In genomic region chr2:4579977-4580376, GRCh38 we compare ENCODE assay signal across 27 cellular contexts.
"Had no signal": no experiment of that assay in that cellular context is flagged by ENCODE, and none has a peak within 500 bp of the region (broad histone marks: within the 10 kb centered on the region; RNA-seq: fewer than 3 reads in every experiment).

No MANE protein-coding gene starts in this region.

- H3K9me3 ChIP-seq: colonic mucosa, esophagus muscularis mucosa, esophagus squamous epithelium, gastrocnemius medialis, gastroesophageal sphincter had no signal

- H3K4me3 ChIP-seq: colonic mucosa, coronary artery, dorsolateral prefrontal cortex, esophagus muscularis mucosa, esophagus squamous epithelium, gastrocnemius medialis, gastroesophageal sphincter, heart left ventricle, heart right ventricle had no signal

- H3K27me3 ChIP-seq: colonic mucosa, dorsolateral prefrontal cortex, esophagus muscularis mucosa, esophagus squamous epithelium, foreskin keratinocyte, gastrocnemius medialis, gastroesophageal sphincter, heart left ventricle, heart right ventricle had no signal

- FAIRE-seq: colon, endometrium, frontal cortex had no signal

- ATAC-seq: effector memory CD8-positive, alpha-beta T cell; esophagus mucosa; foreskin keratinocyte; gastrocnemius medialis; gastroesophageal sphincter; heart left ventricle; heart right ventricle had no signal

- H3K27ac ChIP-seq: colonic mucosa, coronary artery, dorsolateral prefrontal cortex, epithelial cell of prostate, esophagus muscularis mucosa, esophagus squamous epithelium, foreskin keratinocyte, gastrocnemius medialis, gastroesophageal sphincter, heart left ventricle, heart right ventricle had no signal

- H3K4me1 ChIP-seq: colonic mucosa, esophagus muscularis mucosa, esophagus squamous epithelium, foreskin keratinocyte, gastrocnemius medialis, gastroesophageal sphincter, heart left ventricle, heart right ventricle had no signal

- H3K36me3 ChIP-seq: colonic mucosa, esophagus muscularis mucosa, esophagus squamous epithelium, gastrocnemius medialis, gastroesophageal sphincter, heart left ventricle, heart right ventricle had no signal

- DNase-seq: colonic mucosa; cortex of kidney; dermis blood vessel endothelial cell; dorsolateral prefrontal cortex; effector CD4-positive, alpha-beta T cell; effector CD8-positive, alpha-beta T cell; effector memory CD4-positive, alpha-beta T cell; effector memory CD8-positive, alpha-beta T cell; endodermal cell; erythroblast; esophagus squamous epithelium; foreskin fibroblast; foreskin keratinocyte; foreskin melanocyte; gastrocnemius medialis; glutamatergic neuron; head of caudate nucleus; heart left ventricle; heart right ventricle had no signal
